In the genomic region with DNA sequence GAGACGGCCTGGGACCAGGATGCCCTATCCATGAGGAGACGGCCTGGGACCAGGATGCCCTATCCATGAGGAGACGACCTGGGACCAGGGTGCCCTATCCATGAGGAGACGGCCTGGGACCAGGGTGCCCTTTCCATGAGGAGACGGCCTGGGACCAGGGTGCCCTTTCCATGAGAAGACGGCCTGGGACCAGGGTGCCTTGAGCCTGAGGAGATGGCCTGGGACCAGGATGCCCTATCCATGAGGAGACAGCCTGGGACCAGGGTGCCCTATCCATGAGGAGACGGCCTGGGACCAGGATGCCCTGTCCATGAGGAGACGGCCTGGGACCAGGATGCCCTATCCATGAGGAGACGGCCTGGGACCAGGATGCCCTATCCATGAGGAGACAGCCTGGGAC, we compare ENCODE assay signal across 3 cellular contexts. TPM values are rescaled to one million over a fixed set of nuclear protein-coding genes. Genes with fewer than 3 reads are reported as not detected.
"Had no signal": no experiment of that assay in that cellular context is flagged by ENCODE, and none has a peak within 500 bp of the region (broad histone marks: within the 10 kb centered on the region; RNA-seq: fewer than 3 reads in every experiment).

No MANE protein-coding gene starts in this region.

RNA-seq across cellular contexts. Expression of gene VIPR2, which starts 58.6 kb away (rescaled TPM):
- total RNA-seq: LHCN-M2, M059J, MCF 10A had no signal
